23 cellular contexts compared by ENCODE assay signal in genomic region chr22:38853149-38853548, GRCh38.
"Had no signal": no experiment of that assay in that cellular context is flagged by ENCODE, and none has a peak within 500 bp of the region (broad histone marks: within the 10 kb centered on the region; RNA-seq: fewer than 3 reads in every experiment).

No MANE protein-coding gene starts in this region.

- H3K4me3 Mint-ChIP-seq: activated B cell treated with CpG ODN at 0.5 μM for 24 hours; activated CD4-positive, alpha-beta T cell treated with anti-CD3 and anti-CD28 coated beads for 36 hours; activated CD8-positive, alpha-beta memory T cell treated with anti-CD3 and anti-CD28 coated beads, Interleukin-2, amount 10 ng/mL, durations not matched to agents 7 days and 5 days; activated CD8-positive, alpha-beta T cell treated with anti-CD3 and anti-CD28 coated beads, Interleukin-2, amount 10 ng/mL, durations not matched to agents 7 days and 5 days; activated naive CD8-positive, alpha-beta T cell; memory B cell; naive thymus-derived CD4-positive, alpha-beta T cell; neural crest cell; T-helper 2 cell treated with Interferon-gamma antibody and Interleukin-4, amounts not matched to agents 5 μg/mL and 100 μg/mL, for 36 hours had no signal

- DNase-seq: activated B cell treated with CpG ODN at 0.5 μM for 24 hours; activated CD4-positive, alpha-beta T cell treated with anti-CD3 and anti-CD28 coated beads for 36 hours; activated CD8-positive, alpha-beta memory T cell treated with anti-CD3 and anti-CD28 coated beads, Interleukin-2, amount 10 ng/mL, durations not matched to agents 7 days and 5 days; activated CD8-positive, alpha-beta T cell treated with anti-CD3 and anti-CD28 coated beads, Interleukin-2, amount 10 ng/mL, durations not matched to agents 7 days and 5 days; activated naive CD4-positive, alpha-beta T cell treated with Interleukin-2 at 50 U/mL for 16 hours; activated T-cell treated with anti-CD3 and anti-CD28 coated beads, Interleukin-2, amount 50 U/mL, for 48 hours; anterior cingulate cortex; dermis blood vessel endothelial cell; effector CD4-positive, alpha-beta T cell; left colon; midbrain; naive thymus-derived CD4-positive, alpha-beta T cell; stimulated activated naive CD4-positive, alpha-beta T cell; T-helper 1 cell; tibial artery had no signal

- H3K4me1 ChIP-seq: suprapubic skin, tibial artery had no signal

- H3K4me1 Mint-ChIP-seq: activated B cell treated with CpG ODN at 0.5 μM for 24 hours; activated CD4-positive, alpha-beta T cell treated with anti-CD3 and anti-CD28 coated beads for 36 hours; activated CD8-positive, alpha-beta memory T cell treated with anti-CD3 and anti-CD28 coated beads, Interleukin-2, amount 10 ng/mL, durations not matched to agents 7 days and 5 days; memory B cell; naive thymus-derived CD4-positive, alpha-beta T cell had no signal

- H3K36me3 Mint-ChIP-seq: activated CD8-positive, alpha-beta memory T cell treated with anti-CD3 and anti-CD28 coated beads, Interleukin-2, amount 10 ng/mL, durations not matched to agents 7 days and 5 days; activated naive CD8-positive, alpha-beta T cell; memory B cell; naive thymus-derived CD4-positive, alpha-beta T cell had no signal

- H3K27me3 ChIP-seq: tibial artery had no signal

- H3K36me3 ChIP-seq: suprapubic skin, tibial artery had no signal

- H3K4me3 ChIP-seq: skin epidermis, suprapubic skin, tibial artery had no signal

- H3K27ac ChIP-seq: epithelial cell of prostate, skin epidermis, suprapubic skin, tibial artery had no signal

- H3K9me3 ChIP-seq: suprapubic skin, tibial artery had no signal

- H3K9me3 Mint-ChIP-seq: activated B cell treated with CpG ODN at 0.5 μM for 24 hours; memory B cell; naive thymus-derived CD4-positive, alpha-beta T cell; neural crest cell; T-helper 2 cell treated with Interferon-gamma antibody and Interleukin-4, amounts not matched to agents 5 μg/mL and 100 μg/mL, for 36 hours had no signal

- H3K27ac Mint-ChIP-seq: activated B cell treated with CpG ODN at 0.5 μM for 24 hours; activated CD4-positive, alpha-beta T cell treated with anti-CD3 and anti-CD28 coated beads for 36 hours; activated CD8-positive, alpha-beta memory T cell treated with anti-CD3 and anti-CD28 coated beads, Interleukin-2, amount 10 ng/mL, durations not matched to agents 7 days and 5 days; activated CD8-positive, alpha-beta T cell treated with anti-CD3 and anti-CD28 coated beads, Interleukin-2, amount 10 ng/mL, durations not matched to agents 7 days and 5 days; activated naive CD8-positive, alpha-beta T cell; memory B cell; naive thymus-derived CD4-positive, alpha-beta T cell; T-helper 2 cell treated with Interferon-gamma antibody and Interleukin-4, amounts not matched to agents 5 μg/mL and 100 μg/mL, for 36 hours had no signal

- ATAC-seq: activated CD4-positive, alpha-beta T cell treated with anti-CD3 and anti-CD28 coated beads for 36 hours; activated CD8-positive, alpha-beta memory T cell treated with anti-CD3 and anti-CD28 coated beads, Interleukin-2, amount 10 ng/mL, durations not matched to agents 7 days and 5 days; activated CD8-positive, alpha-beta T cell treated with anti-CD3 and anti-CD28 coated beads, Interleukin-2, amount 10 ng/mL, durations not matched to agents 7 days and 5 days; left colon; naive thymus-derived CD4-positive, alpha-beta T cell; sciatic nerve had no signal
